Comparison of ENCODE assay signal across 8 cellular contexts in genomic region chr9:136244776-136245193, GRCh38. TPM values are rescaled to one million over a fixed set of nuclear protein-coding genes. Genes with fewer than 3 reads are reported as not detected.
DNase-seq lines count a peak whose midpoint lies in the region; ATAC-seq and TF ChIP-seq lines count a peak whose summit lies in the region.

No MANE protein-coding gene starts in this region.

- WGBS in HUES64: 6% methylated on average over 7 of the region's 7 CpGs

- peaks cover 25% of the 10 kb centered on the region for H3K4me1 ChIP-seq in HUES64 (ENCODE audit: insufficient read depth, low read length)
- H3K4me1 ChIP-seq in muscle layer of colon (ENCODE audit: insufficient read depth, low read length): peaks cover 17% of the 10 kb centered on the region

- H3K27me3 ChIP-seq in HUES64 (ENCODE audit: insufficient read depth, low read length) (no peaks in the 10 kb centered on the region), muscle layer of colon (ENCODE audit: control insufficient read depth in 1 of 2, insufficient read depth in 2 of 2, low read length in 2 of 2) (no peaks in the 10 kb centered on the region)

- H3K9ac ChIP-seq in HUES64 (ENCODE audit: low read depth, low read length) (peak overlapping the region; percentile 83), muscle layer of colon (ENCODE audit: low read length) (peak overlapping the region; percentile 64)

- DNase-seq in AG04449 (ENCODE audit: low read depth, low spot score): no peak
- DNase-seq in cardiac fibroblast (ENCODE audit: low read depth in 2 of 2): no peak
- DNase-seq in NCI-H2196 treated with DMSO at 0.1 percent for 48 hours (lab: John Stamatoyannopoulos, UW; ENCODE audit: unreplicated experiment): no peak
- DNase-seq in activated CD4-positive, alpha-beta T cell treated with anti-CD3 and anti-CD28 coated beads, Interleukin-2, amount 50 U/mL, for 1 hour: no peak

- TF ChIP-seq CTCF in AG04449 (IDR thresholded peaks at IDR 0.05; ENCODE audit: insufficient read depth, low read length, missing control alignments) (no peak), cardiac fibroblast (IDR thresholded peaks at IDR 0.05; ENCODE audit: low read depth, low read length) (no peak)

- no peaks in the 10 kb centered on the region for H3K9me3 ChIP-seq in HUES64 (ENCODE audit: insufficient read depth, low read depth, low read length)
- H3K9me3 ChIP-seq in muscle layer of colon (ENCODE audit: low read length): no peaks in the 10 kb centered on the region

- no peak overlapping the region for H3K27ac ChIP-seq in HUES64 (ENCODE audit: low read depth, low read length)
- H3K27ac ChIP-seq in muscle layer of colon (ENCODE audit: low read depth, low read length): no peak overlapping the region

- H3K4me3 ChIP-seq in AG04449 (ENCODE audit: low read depth, low read length) (peak overlapping the region; percentile 71), HUES64 (ENCODE audit: low read length) (peak overlapping the region; percentile 64), cardiac fibroblast (replicated peaks in 1 of 2; ENCODE audit: low read depth in 2 of 2, low read length in 2 of 2) (peak overlapping the region; percentile 65 to 80), muscle layer of colon (ENCODE audit: low read depth in 1 of 2, low read length in 2 of 2) (peak overlapping the region; percentile 60)

- CTCF ChIA-PET in AG04449 (lab: Yijun Ruan, JAX): interaction anchor here (0.9 to 1.3 kb wide), 2 partner anchors 9 to 19 kb away, joined by 3 to 5 read pairs; no protein-coding TSS in a partner anchor

- ATAC-seq in esophagus mucosa (no peak), GM18511 (IDR thresholded peaks at IDR 0.05; ENCODE audit: unreplicated experiment) (no peak)

- H3K36me3 ChIP-seq in HUES64 (ENCODE audit: insufficient read depth, low read length) (0 out of 2 replicates have a peak, but pooled peaks cover 4% of the 10 kb centered on the region), muscle layer of colon (ENCODE audit: insufficient read depth, low read length) (no peaks in the 10 kb centered on the region)

- POLR2A ChIA-PET in AG04449 (lab: Yijun Ruan, JAX): no interaction called here

RNA-seq across cellular contexts. Expression of gene QSOX2, which starts 0.8 kb away (rescaled TPM):
- 18.8 TPM for polyA plus RNA-seq in HUES64 (2013, experiment 1 of 2)
- polyA plus RNA-seq in HUES64 (2013, experiment 2 of 2): 18.0 TPM
- total RNA-seq in esophagus mucosa: 3.0 TPM

RNA-seq across cellular contexts. Expression of gene LHX3, which starts 39.9 kb away (rescaled TPM):
- polyA plus RNA-seq in HUES64 (2013, experiment 1 of 2): not detected
- polyA plus RNA-seq in HUES64 (2013, experiment 2 of 2): not detected
- total RNA-seq in esophagus mucosa: 0.08 TPM

RNA-seq across cellular contexts. Expression of gene CCDC187, which starts 59.1 kb away (rescaled TPM):
- not detected for polyA plus RNA-seq in HUES64 (2013, experiment 1 of 2)
- polyA plus RNA-seq in HUES64 (2013, experiment 2 of 2): 0.06 TPM
- not detected for total RNA-seq in esophagus mucosa
